In the genomic region with DNA sequence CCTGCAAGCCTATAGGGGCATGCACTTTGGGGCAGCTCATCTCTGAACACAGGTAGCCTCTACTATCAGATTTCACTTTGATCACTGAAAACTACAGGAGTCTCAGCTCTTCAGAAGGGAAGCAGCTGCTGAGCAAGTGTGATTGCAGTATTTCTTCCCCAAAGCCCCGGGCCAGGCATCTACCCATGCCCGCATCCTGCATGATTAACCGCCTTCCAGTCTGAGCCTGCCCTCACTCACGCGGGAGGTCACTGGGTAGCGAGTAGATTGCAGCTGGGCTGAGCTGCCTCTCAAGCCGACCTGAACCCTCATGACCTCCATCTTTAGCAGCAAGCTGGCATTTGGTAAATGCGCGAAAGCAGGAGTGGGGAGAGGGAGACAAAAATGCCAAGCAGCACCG, we compare ENCODE assay signal across 12 cellular contexts.
DNase-seq lines count a peak whose midpoint lies in the region; ATAC-seq and TF ChIP-seq lines count a peak whose summit lies in the region.
"Had no signal": no experiment of that assay in that cellular context is flagged by ENCODE, and none has a peak within 500 bp of the region (broad histone marks: within the 10 kb centered on the region; RNA-seq: fewer than 3 reads in every experiment).

No MANE protein-coding gene starts in this region.

- ATAC-seq in GM21423 (IDR thresholded peaks at IDR 0.05; ENCODE audit: unreplicated experiment), result no peak
- ATAC-seq: effector memory CD8-positive, alpha-beta T cell had no signal

- DNase-seq in AG10803 (ENCODE audit: low read depth) (peak; percentile 53), HT1080 (ENCODE audit: low read depth) (peak; percentile 81), myocyte (ENCODE audit: low read depth) (peak; percentile 61), DMS153 treated with DMSO at 0.1 percent for 48 hours (lab: John Stamatoyannopoulos, UW; ENCODE audit: unreplicated experiment) (no peak), NCI-H748 treated with DMSO at 0.1 percent for 48 hours (lab: John Stamatoyannopoulos, UW) (no peak), globus pallidus (ENCODE audit: low spot score) (no peak)
- DNase-seq: activated CD8-positive, alpha-beta memory T cell treated with anti-CD3 and anti-CD28 coated beads, Interleukin-2, amount 50 U/mL, for 4 hours; amniotic stem cell; effector memory CD8-positive, alpha-beta T cell; stimulated activated CD8-positive, alpha-beta memory T cell treated with anti-CD3 and anti-CD28 coated beads, Interleukin-4, amount 100 ng/mL, for 48 hours had no signal

- H3K27me3 Mint-ChIP-seq in brain, result peaks cover 3% of the 10 kb centered on the region

- TF ChIP-seq CTCF in AG10803 (conservative IDR thresholded peaks at IDR 0.05; ENCODE audit: low read length) (no peak), brain (conservative IDR thresholded peaks at IDR 0.05) (no peak)

- H3K36me3 Mint-ChIP-seq in brain, result no peaks in the 10 kb centered on the region

- H3K27ac Mint-ChIP-seq in brain, result peak overlapping the region; percentile 28 to 88 (median 86)
- H3K27ac Mint-ChIP-seq: effector memory CD8-positive, alpha-beta T cell had no signal

- no peak overlapping the region for H3K4me3 ChIP-seq in AG10803 (ENCODE audit: low read length)

- peaks cover 0 to 5% (median 0%) of the 10 kb centered on the region in 5 experiments for H3K9me3 Mint-ChIP-seq in brain
- H3K9me3 Mint-ChIP-seq: effector memory CD8-positive, alpha-beta T cell had no signal

- H3K4me1 Mint-ChIP-seq in brain, result peaks cover 52% of the 10 kb centered on the region

- peak overlapping the region in 1 of 5 experiments; percentile 46 for H3K4me3 Mint-ChIP-seq in brain
- H3K4me3 Mint-ChIP-seq: effector memory CD8-positive, alpha-beta T cell had no signal

Comparison
In these comparisons a context has a peak if more than half of its experiments do, and no peak if none do; other contexts are left out.
1. DNase-seq: peak in AG10803 (single experiment), HT1080 (single experiment) and myocyte (single experiment); none in DMS153 treated with DMSO at 0.1 percent for 48 hours (single experiment), NCI-H748 treated with DMSO at 0.1 percent for 48 hours (single experiment) and globus pallidus (single experiment).